ENCODE assay signal across 21 cellular contexts in the genomic region with DNA sequence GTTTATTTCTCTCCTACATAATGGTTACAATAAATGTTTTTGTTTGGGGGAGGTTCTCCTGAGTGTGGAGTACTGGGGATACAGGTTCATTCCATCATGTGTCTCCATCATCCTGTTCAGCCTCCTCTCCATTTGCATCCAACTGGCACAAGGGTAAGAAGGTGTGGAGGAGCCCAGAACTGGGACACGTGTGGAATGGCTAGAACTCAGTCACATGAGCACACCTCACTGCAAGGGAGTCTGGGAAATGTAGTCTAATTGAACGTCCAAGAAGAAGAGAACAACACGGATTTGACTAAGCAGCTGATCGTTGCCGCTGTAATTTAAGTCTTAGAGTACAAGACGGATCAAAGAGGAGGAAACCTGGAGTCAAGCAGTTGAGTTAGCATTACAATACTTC. TPM values are rescaled to one million over a fixed set of nuclear protein-coding genes. Genes with fewer than 3 reads are reported as not detected.
"Had no signal": no experiment of that assay in that cellular context is flagged by ENCODE, and none has a peak within 500 bp of the region (broad histone marks: within the 10 kb centered on the region; RNA-seq: fewer than 3 reads in every experiment).

No MANE protein-coding gene starts in this region.

- H3K4me3 Mint-ChIP-seq: activated CD8-positive, alpha-beta T cell treated with anti-CD3 and anti-CD28 coated beads, Interleukin-2, amount 10 ng/mL, durations not matched to agents 7 days and 5 days; activated naive CD4-positive, alpha-beta T cell treated with anti-CD3 and anti-CD28 coated beads, Interleukin-2, amount 50 U/mL, for 24 hours; natural killer cell treated with Interleukin-12 subunit alpha and Interleukin-12 subunit beta and Interleukin-15 and Interleukin-18, amount 100 ng/mL, for 72 hours; stimulated activated naive B cell treated with anti-CD40 and anti-IgM and Interleukin-4, amounts not matched to agents 10 μg/mL and 1 μg/mL and 100 μg/mL, for 72 hours had no signal

- H3K27me3 ChIP-seq: adrenal gland, cardiac muscle cell, tibial artery, uterus had no signal

- H3K9me3 Mint-ChIP-seq: activated naive CD4-positive, alpha-beta T cell treated with anti-CD3 and anti-CD28 coated beads, Interleukin-2, amount 50 U/mL, for 24 hours had no signal

- H3K36me3 ChIP-seq: adrenal gland, cardiac muscle cell, gastroesophageal sphincter, heart right ventricle, tibial artery, uterus had no signal

- ATAC-seq: activated CD8-positive, alpha-beta T cell treated with anti-CD3 and anti-CD28 coated beads, Interleukin-2, amount 10 ng/mL, durations not matched to agents 7 days and 5 days; gastroesophageal sphincter; heart right ventricle; natural killer cell treated with Interleukin-12 subunit alpha and Interleukin-12 subunit beta and Interleukin-15 and Interleukin-18, amount 100 ng/mL, for 72 hours; stimulated activated naive B cell treated with anti-CD40 and anti-IgM and Interleukin-4, amounts not matched to agents 10 μg/mL and 1 μg/mL and 100 μg/mL, for 72 hours had no signal

- H3K27me3 Mint-ChIP-seq: activated naive CD4-positive, alpha-beta T cell treated with anti-CD3 and anti-CD28 coated beads, Interleukin-2, amount 50 U/mL, for 24 hours had no signal

- DNase-seq: activated CD4-positive, alpha-beta T cell treated with anti-CD3 and anti-CD28 coated beads for 4 hours; activated CD8-positive, alpha-beta memory T cell treated with anti-CD3 and anti-CD28 coated beads, Interleukin-2, amount 50 U/mL, for 4 hours; activated CD8-positive, alpha-beta T cell treated with anti-CD3 and anti-CD28 coated beads, Interleukin-2, amount 10 ng/mL, durations not matched to agents 7 days and 5 days; activated effector memory CD4-positive, alpha-beta T cell treated with anti-CD3 and anti-CD28 coated beads, Interleukin-2, amount 50 U/mL, for 16 hours; activated T-cell treated with anti-CD3 and anti-CD28 coated beads, Interleukin-2, amount 50 U/mL, for 48 hours; adrenal gland; heart right ventricle; kidney glomerular epithelial cell; mesenchymal stem cell; retina; stimulated activated CD4-positive, alpha-beta T cell treated with anti-CD3 and anti-CD28 coated beads, Interleukin-2, amount 100 ng/mL, for 48 hours; stimulated activated naive B cell treated with anti-CD40 and anti-IgM and Interleukin-4, amounts not matched to agents 10 μg/mL and 1 μg/mL and 100 μg/mL, for 72 hours; tibial artery; uterus had no signal

- H3K4me1 Mint-ChIP-seq: activated naive CD4-positive, alpha-beta T cell treated with anti-CD3 and anti-CD28 coated beads, Interleukin-2, amount 50 U/mL, for 24 hours had no signal

- H3K27ac ChIP-seq: adrenal gland, cardiac muscle cell, gastroesophageal sphincter, heart right ventricle, tibial artery, uterus had no signal

- H3K9me3 ChIP-seq: adrenal gland, uterus had no signal

- FAIRE-seq: endometrium had no signal

- H3K36me3 Mint-ChIP-seq: natural killer cell treated with Interleukin-12 subunit alpha and Interleukin-12 subunit beta and Interleukin-15 and Interleukin-18, amount 100 ng/mL, for 72 hours; stimulated activated naive B cell treated with anti-CD40 and anti-IgM and Interleukin-4, amounts not matched to agents 10 μg/mL and 1 μg/mL and 100 μg/mL, for 72 hours had no signal

- H3K4me1 ChIP-seq: adrenal gland, gastroesophageal sphincter, heart right ventricle, tibial artery, uterus had no signal

- H3K4me3 ChIP-seq: adrenal gland, cardiac muscle cell, gastroesophageal sphincter, heart right ventricle, tibial artery, uterus had no signal

- H3K27ac Mint-ChIP-seq: activated CD8-positive, alpha-beta T cell treated with anti-CD3 and anti-CD28 coated beads, Interleukin-2, amount 10 ng/mL, durations not matched to agents 7 days and 5 days; activated naive CD4-positive, alpha-beta T cell treated with anti-CD3 and anti-CD28 coated beads, Interleukin-2, amount 50 U/mL, for 24 hours; natural killer cell treated with Interleukin-12 subunit alpha and Interleukin-12 subunit beta and Interleukin-15 and Interleukin-18, amount 100 ng/mL, for 72 hours; stimulated activated naive B cell treated with anti-CD40 and anti-IgM and Interleukin-4, amounts not matched to agents 10 μg/mL and 1 μg/mL and 100 μg/mL, for 72 hours had no signal

RNA-seq across cellular contexts. Expression of gene OR1A1, which starts 6.1 kb away (rescaled TPM):
- total RNA-seq: activated CD8-positive, alpha-beta T cell treated with anti-CD3 and anti-CD28 coated beads, Interleukin-2, amount 10 ng/mL, durations not matched to agents 7 days and 5 days; adrenal gland; cardiac muscle cell; heart right ventricle; liver; natural killer cell treated with Interleukin-12 subunit alpha and Interleukin-12 subunit beta and Interleukin-15 and Interleukin-18, amount 100 ng/mL, for 72 hours; uterus had no signal
- polyA plus RNA-seq: adrenal gland, cardiac muscle cell, esophagus, heart right ventricle, liver had no signal

RNA-seq across cellular contexts. Expression of gene OR1A2, which starts 16.3 kb away (rescaled TPM):
- total RNA-seq: activated CD8-positive, alpha-beta T cell treated with anti-CD3 and anti-CD28 coated beads, Interleukin-2, amount 10 ng/mL, durations not matched to agents 7 days and 5 days; adrenal gland; cardiac muscle cell; gastroesophageal sphincter; heart right ventricle; liver; natural killer cell treated with Interleukin-12 subunit alpha and Interleukin-12 subunit beta and Interleukin-15 and Interleukin-18, amount 100 ng/mL, for 72 hours; uterus had no signal
- polyA plus RNA-seq: adrenal gland, cardiac muscle cell, esophagus, heart right ventricle, liver had no signal
